26 cellular contexts compared by ENCODE assay signal in the genomic region with DNA sequence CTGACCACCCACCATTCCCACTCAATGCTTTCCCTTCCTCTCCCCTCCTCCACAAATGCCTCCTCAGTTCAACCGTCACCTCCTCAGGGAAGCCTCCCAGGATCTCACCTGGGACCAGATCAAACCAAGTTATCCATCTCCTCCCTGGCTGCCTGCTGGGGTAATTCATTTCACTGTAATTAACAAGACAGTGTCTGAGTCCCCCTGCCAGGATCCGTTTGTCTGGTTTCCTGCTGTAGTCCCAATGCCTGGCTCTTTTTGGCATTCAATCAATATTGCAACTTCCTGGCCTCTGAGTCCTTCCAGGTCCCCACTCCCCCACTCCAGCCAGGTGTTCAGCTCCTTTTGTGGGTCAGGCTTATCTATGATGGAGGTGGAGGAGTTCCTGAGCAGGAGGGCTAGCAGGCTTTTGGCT.
DNase-seq lines count a peak whose midpoint lies in the region; ATAC-seq and TF ChIP-seq lines count a peak whose summit lies in the region.
"Had no signal": no experiment of that assay in that cellular context is flagged by ENCODE, and none has a peak within 500 bp of the region (broad histone marks: within the 10 kb centered on the region; RNA-seq: fewer than 3 reads in every experiment).

No MANE protein-coding gene starts in this region.

- 3 to 13% (median 3%) methylated on average over 2 of the region's 2 CpGs for WGBS in stomach, 5 donors

- H3K36me3 ChIP-seq in RWPE2 (ENCODE audit: low read depth) (no peaks in the 10 kb centered on the region), stomach (no peaks in the 10 kb centered on the region)
- H3K36me3 ChIP-seq: neutrophil, prostate gland, SJSA1, upper lobe of left lung had no signal

- no peak for TF ChIP-seq POLR2A in stomach (IDR thresholded peaks at IDR 0.05)

- DNase-seq in DMS153 (lab: John Stamatoyannopoulos, UW) (peak; percentile 87), NCI-H1105 (lab: John Stamatoyannopoulos, UW) (peak; percentile 69), RWPE2 (ENCODE audit: low spot score) (no peak), iPS-NIHi7 (ENCODE audit: extremely low spot score) (peak; percentile 65), stomach (no peak), cerebellum (ENCODE audit: low spot score) (no peak), HT-29 (ENCODE audit: low spot score) (no peak)
- DNase-seq: activated CD4-positive, alpha-beta T cell treated with anti-CD3 and anti-CD28 coated beads for 1 hour; activated CD8-positive, alpha-beta T cell treated with anti-CD3 and anti-CD28 coated beads for 36 hours; anterior cingulate cortex; endodermal cell; foreskin fibroblast; HCEC 1CT; head of caudate nucleus; NCI-H1436; NCI-H510A treated with DMSO at 0.1 percent for 48 hours; stimulated activated CD4-positive, alpha-beta T cell treated with anti-CD3 and anti-CD28 coated beads, Interleukin-4, amount 100 ng/mL, for 4 hours; upper lobe of left lung had no signal

- TF ChIP-seq EP300 in stomach (IDR thresholded peaks at IDR 0.05): no peak

- TF ChIP-seq CTCF in RWPE2 (IDR thresholded peaks at IDR 0.05; ENCODE audit: poor library complexity, severe bottlenecking) (no peak), stomach (IDR thresholded peaks at IDR 0.05) (no peak)

- H3K4me3 ChIP-seq in RWPE2 (ENCODE audit: severe bottlenecking) (no peak overlapping the region), stomach (no peak overlapping the region)
- H3K4me3 ChIP-seq: coronary artery, prostate gland, SJSA1, upper lobe of left lung had no signal

- intact Hi-C loops in stomach (cut with DNase I; ENCODE audit: low total_unique reads): no loop called here

- peak; percentile 29; the same call in 2 of the 3 replicates for ATAC-seq in RWPE2 (ENCODE audit: low read depth)
- ATAC-seq: activated CD8-positive, alpha-beta T cell treated with anti-CD3 and anti-CD28 coated beads for 36 hours; activated naive CD4-positive, alpha-beta T cell treated with anti-CD3 and anti-CD28 coated beads, Interleukin-2, amount 50 U/mL, for 72 hours; esophagus mucosa; sciatic nerve; stimulated activated memory B cell treated with anti-CD40 and anti-IgM and Interleukin-4, amounts not matched to agents 10 μg/mL and 1 μg/mL and 100 μg/mL, for 72 hours had no signal

- H3K27me3 ChIP-seq in RWPE2 (ENCODE audit: insufficient read depth, poor library complexity, severe bottlenecking) (no peaks in the 10 kb centered on the region), stomach (peaks cover 0 to 28% (median 8%) of the 10 kb centered on the region in 3 donors)
- H3K27me3 ChIP-seq: neutrophil, SJSA1, upper lobe of left lung had no signal

- H3K9me3 ChIP-seq in RWPE2 (ENCODE audit: severe bottlenecking) (no peaks in the 10 kb centered on the region), stomach (no peaks in the 10 kb centered on the region)
- H3K9me3 ChIP-seq: neutrophil, prostate gland, SJSA1, upper lobe of left lung had no signal

- H3K4me1 ChIP-seq in RWPE2 (ENCODE audit: insufficient read depth, poor library complexity, severe bottlenecking): no peaks in the 10 kb centered on the region
- H3K4me1 ChIP-seq in stomach: no peaks in the 10 kb centered on the region
- H3K4me1 ChIP-seq: prostate gland, SJSA1, upper lobe of left lung had no signal

- H3K27ac ChIP-seq in RWPE2 (ENCODE audit: poor library complexity, severe bottlenecking) (no peak overlapping the region), stomach (no peak overlapping the region)
- H3K27ac ChIP-seq: coronary artery, neutrophil, prostate gland, SJSA1, upper lobe of left lung had no signal

Comparison
In these comparisons a context has a peak if more than half of its experiments do, and no peak if none do; other contexts are left out.
1. DNase-seq: peak in DMS153 (single experiment), NCI-H1105 (single experiment) and iPS-NIHi7 (single experiment); none in RWPE2 (single experiment), stomach (single experiment), cerebellum (single experiment) and HT-29 (single experiment).